ENCODE assay signal across 9 cellular contexts in the genomic region with DNA sequence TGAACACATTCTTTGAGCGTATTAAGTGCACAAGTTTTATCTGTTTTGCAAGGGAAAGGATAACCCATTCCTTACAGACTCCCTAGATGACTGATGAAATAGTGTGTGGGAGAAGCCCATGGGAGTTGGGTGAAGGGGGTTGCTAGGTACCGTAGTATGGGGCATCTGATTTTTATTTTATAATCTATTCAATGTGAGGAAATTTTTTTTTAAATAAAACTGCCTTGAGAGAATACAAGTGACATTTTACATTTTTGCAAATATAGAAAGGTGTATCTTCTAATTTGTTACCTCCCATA. TPM values are rescaled to one million over a fixed set of nuclear protein-coding genes. Genes with fewer than 3 reads are reported as not detected.
DNase-seq lines count a peak whose midpoint lies in the region; ATAC-seq and TF ChIP-seq lines count a peak whose summit lies in the region.
"Had no signal": no experiment of that assay in that cellular context is flagged by ENCODE, and none has a peak within 500 bp of the region (broad histone marks: within the 10 kb centered on the region; RNA-seq: fewer than 3 reads in every experiment).

No MANE protein-coding gene starts in this region.

- no peak overlapping the region for H3K27ac ChIP-seq in CD8-positive, alpha-beta T cell (ENCODE audit: low read depth, low read length)
- no peak overlapping the region for H3K27ac ChIP-seq in dorsolateral prefrontal cortex

- intact Hi-C loops in CD8-positive, alpha-beta T cell (cut with DNase I, micrococcal nuclease) = loop anchor here in 1 of 2 experiments (10.0 kb wide), 2 partner anchors 700 to 920 kb away; partner anchors contain the start of genes EXOC6 and PCGF5
- intact Hi-C loops in dorsolateral prefrontal cortex (cut with DNase I) = loop anchor here (2.0 to 10.0 kb wide), 3 partner anchors 16 to 1050 kb away; partner anchors contain the start of genes FGFBP3 (in 1 of the 2), KIF11 (in 1 of the 2) and RPP30 (in 1 of the 2)

- no peak for DNase-seq in CD8-positive, alpha-beta T cell
- DNase-seq in NCI-H226 (peak; percentile 21), dorsolateral prefrontal cortex (no peak), nephron progenitor cell (no peak), NCI-H1436 (lab: John Stamatoyannopoulos, UW) (no peak), pons (ENCODE audit: low spot score) (no peak)
- DNase-seq: NCI-H2107 had no signal

- H3K36me3 ChIP-seq in CD8-positive, alpha-beta T cell (ENCODE audit: insufficient read depth, low read length) = no peaks in the 10 kb centered on the region

- no peaks in the 10 kb centered on the region for H3K9me3 Mint-ChIP-seq in CD8-positive, alpha-beta T cell
- H3K9me3 Mint-ChIP-seq in nephron progenitor cell = peaks cover 24% of the 10 kb centered on the region

- no peak for ATAC-seq in CD8-positive, alpha-beta T cell
- ATAC-seq in GM18519 (IDR thresholded peaks at IDR 0.05; ENCODE audit: low FRiP score, unreplicated experiment) (no peak), GM19455 (IDR thresholded peaks at IDR 0.05; ENCODE audit: unreplicated experiment) (no peak)

- peaks cover 16% of the 10 kb centered on the region for H3K36me3 Mint-ChIP-seq in CD8-positive, alpha-beta T cell
- peaks cover 26% of the 10 kb centered on the region for H3K36me3 Mint-ChIP-seq in nephron progenitor cell (ENCODE audit: low read depth)

- peak overlapping the region; percentile 97 for H3K4me3 ChIP-seq in CD8-positive, alpha-beta T cell (ENCODE audit: low read depth, low read length)
- H3K4me3 ChIP-seq in dorsolateral prefrontal cortex = peak overlapping the region in 57 of 59 donors; percentile 39 to 100 (median 93)

- H3K4me3 Mint-ChIP-seq in CD8-positive, alpha-beta T cell = peak overlapping the region; percentile 99
- peak overlapping the region; percentile 98 for H3K4me3 Mint-ChIP-seq in nephron progenitor cell

- no peaks in the 10 kb centered on the region for H3K9me3 ChIP-seq in CD8-positive, alpha-beta T cell (ENCODE audit: low read length)

- no peak for TF ChIP-seq CTCF in CD8-positive, alpha-beta T cell (IDR thresholded peaks at IDR 0.05)
- TF ChIP-seq CTCF in dorsolateral prefrontal cortex (IDR thresholded peaks at IDR 0.05 in 54 of 56, conservative IDR thresholded peaks at IDR 0.05 in 2 of 56; ENCODE audit: low read depth in 1 of 56, partially characterized antibody in 56 of 56) (no peak), nephron progenitor cell (IDR thresholded peaks at IDR 0.05) (no peak)

- POLR2A ChIA-PET in CD8-positive, alpha-beta T cell (lab: Charles Lee) = interaction anchor here (1.3 to 2.2 kb wide), 2 partner anchors 17 to 514 kb away, joined by 5 to 43 read pairs; partner anchors contain the start of gene FGFBP3

- H3K27ac Mint-ChIP-seq in CD8-positive, alpha-beta T cell = no peak overlapping the region
- H3K27ac Mint-ChIP-seq in nephron progenitor cell = no peak overlapping the region

- CTCF ChIA-PET in CD8-positive, alpha-beta T cell (lab: Charles Lee) = interaction anchor here (1.6 to 4.6 kb wide), 4 partner anchors 12 to 626 kb away, joined by 5 to 41 read pairs (median 12); partner anchors contain the start of gene FGFBP3

- H3K27me3 ChIP-seq in CD8-positive, alpha-beta T cell (ENCODE audit: insufficient read depth, low read length) = no peaks in the 10 kb centered on the region
- no peaks in the 10 kb centered on the region for H3K27me3 ChIP-seq in dorsolateral prefrontal cortex

- peaks cover 58% of the 10 kb centered on the region for H3K4me1 Mint-ChIP-seq in CD8-positive, alpha-beta T cell (ENCODE audit: low read depth)
- peaks cover 50% of the 10 kb centered on the region for H3K4me1 Mint-ChIP-seq in nephron progenitor cell

- H3K27me3 Mint-ChIP-seq in CD8-positive, alpha-beta T cell (ENCODE audit: low read depth) = no peaks in the 10 kb centered on the region
- peaks cover 4% of the 10 kb centered on the region for H3K27me3 Mint-ChIP-seq in nephron progenitor cell (ENCODE audit: low read depth, poor library complexity)

- peaks cover 43% of the 10 kb centered on the region for H3K4me1 ChIP-seq in CD8-positive, alpha-beta T cell (ENCODE audit: insufficient read depth, low read length)

RNA-seq across cellular contexts. Expression of gene BTAF1, which starts 1.4 kb away (rescaled TPM):
- 10 to 100 TPM; 88.6 to 90.7 TPM for total RNA-seq in CD8-positive, alpha-beta T cell
- total RNA-seq in dorsolateral prefrontal cortex = 10 to 100 TPM; 28.2 to 65.3 (median 40.9) TPM

RNA-seq across cellular contexts. Expression of gene FGFBP3, which starts 15.7 kb away (rescaled TPM):
- total RNA-seq in CD8-positive, alpha-beta T cell = 1 to 10 TPM; 1.3 to 1.5 TPM
- total RNA-seq in dorsolateral prefrontal cortex = 1 to 10 TPM; 1.9 to 9.1 (median 3.8) TPM
